In the genomic region with DNA sequence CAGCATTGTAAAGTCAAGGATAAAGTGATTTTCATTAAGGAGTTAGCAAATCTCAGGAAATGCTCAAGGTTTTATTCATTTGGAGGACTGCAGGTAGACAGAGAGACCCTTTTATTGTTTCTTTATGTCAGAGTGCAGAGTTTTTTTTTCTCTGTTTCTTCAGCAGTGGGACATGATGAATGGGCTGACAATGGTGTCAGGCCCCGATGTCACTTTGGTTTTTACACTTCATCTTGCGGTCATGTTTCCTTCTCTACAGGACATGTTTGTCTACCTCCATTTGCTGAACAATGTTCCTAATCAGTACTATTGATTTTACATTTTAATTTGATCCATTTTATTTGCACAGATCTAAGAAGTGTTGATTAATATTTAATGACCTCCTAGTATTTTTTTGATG, we compare ENCODE assay signal across 4 cellular contexts. TPM values are rescaled to one million over a fixed set of nuclear protein-coding genes. Genes with fewer than 3 reads are reported as not detected.
"Had no signal": no experiment of that assay in that cellular context is flagged by ENCODE, and none has a peak within 500 bp of the region (broad histone marks: within the 10 kb centered on the region; RNA-seq: fewer than 3 reads in every experiment).

No MANE protein-coding gene starts in this region.

RNA-seq across cellular contexts. Expression of gene PPIAL4A, which starts 31.4 kb away (rescaled TPM):
- total RNA-seq: LHCN-M2, M059J, MCF 10A, NCI-H460 had no signal
